ENCODE assay signal across 18 cellular contexts in the genomic region with DNA sequence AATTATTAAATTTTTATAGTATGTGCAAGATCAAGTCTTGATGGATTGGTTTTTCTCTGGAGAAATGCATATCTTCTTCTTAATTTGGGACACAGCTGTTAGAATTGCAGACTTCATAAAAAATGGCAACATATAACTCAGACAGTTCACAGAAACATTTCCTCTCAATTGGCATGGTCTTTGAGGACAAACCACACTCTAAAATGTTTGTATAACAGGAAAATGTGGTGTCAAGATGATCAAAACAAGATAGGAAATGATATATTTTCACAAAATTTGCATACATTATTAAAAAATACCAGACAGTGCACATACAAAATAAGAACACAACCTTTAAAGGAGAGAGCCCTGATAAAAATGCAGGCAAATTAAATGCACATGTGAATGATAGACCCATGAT.
DNase-seq lines count a peak whose midpoint lies in the region; ATAC-seq and TF ChIP-seq lines count a peak whose summit lies in the region.
"Had no signal": no experiment of that assay in that cellular context is flagged by ENCODE, and none has a peak within 500 bp of the region (broad histone marks: within the 10 kb centered on the region; RNA-seq: fewer than 3 reads in every experiment).

No MANE protein-coding gene starts in this region.

- H3K4me1 ChIP-seq in CD8-positive, alpha-beta memory T cell (ENCODE audit: insufficient read depth, low read length) = peaks cover 51% of the 10 kb centered on the region

- ATAC-seq in natural killer cell (peak in 1 of 3 donors; percentile 22), GM19467 (IDR thresholded peaks at IDR 0.05; ENCODE audit: unreplicated experiment) (no peak)

- intact Hi-C loops in natural killer cell (cut with micrococcal nuclease) = no loop called here

- POLR2A ChIA-PET in CD8-positive, alpha-beta memory T cell (lab: Charles Lee) = interaction anchor here (1.2 kb wide), 1 partner anchor 133 kb away, joined by 3 read pairs; a partner anchor contains a TSS

- H3K4me3 ChIP-seq in CD8-positive, alpha-beta memory T cell (ENCODE audit: low read length) = no peak overlapping the region
- H3K4me3 ChIP-seq: Peyer's patch had no signal

- H3K9me3 Mint-ChIP-seq in activated naive CD4-positive, alpha-beta T cell treated with anti-CD3 and anti-CD28 coated beads, Interleukin-2, amount 10 ng/mL, durations not matched to agents 7 days and 5 days = peaks cover 21% of the 10 kb centered on the region
- no peaks in the 10 kb centered on the region for H3K9me3 Mint-ChIP-seq in CD8-positive, alpha-beta memory T cell
- peaks cover 0 to 2% of the 10 kb centered on the region in 2 donors for H3K9me3 Mint-ChIP-seq in natural killer cell
- H3K9me3 Mint-ChIP-seq: H9 had no signal

- H3K9me3 ChIP-seq in CD8-positive, alpha-beta memory T cell (ENCODE audit: low read length) = no peaks in the 10 kb centered on the region
- H3K9me3 ChIP-seq: Peyer's patch had no signal

- in situ Hi-C loops in G401 (cut with HindIII; ENCODE audit: low sequenced_read_pairs) = no loop called here

- H3K27ac Mint-ChIP-seq in activated naive CD4-positive, alpha-beta T cell treated with anti-CD3 and anti-CD28 coated beads, Interleukin-2, amount 10 ng/mL, durations not matched to agents 7 days and 5 days = peak overlapping the region; percentile 85
- H3K27ac Mint-ChIP-seq in CD8-positive, alpha-beta memory T cell = peak overlapping the region; percentile 1 to 89 (median 24)
- no peak overlapping the region for H3K27ac Mint-ChIP-seq in natural killer cell
- H3K27ac Mint-ChIP-seq: H9 had no signal

- peaks cover 90% of the 10 kb centered on the region for H3K4me1 Mint-ChIP-seq in activated naive CD4-positive, alpha-beta T cell treated with anti-CD3 and anti-CD28 coated beads, Interleukin-2, amount 10 ng/mL, durations not matched to agents 7 days and 5 days
- H3K4me1 Mint-ChIP-seq in CD8-positive, alpha-beta memory T cell = peaks cover 74 to 88% (median 85%) of the 10 kb centered on the region in 3 donors
- H3K4me1 Mint-ChIP-seq in natural killer cell = peaks cover 35 to 36% of the 10 kb centered on the region in 2 donors
- H3K4me1 Mint-ChIP-seq: H9 had no signal

- H3K27ac ChIP-seq in CD8-positive, alpha-beta memory T cell (ENCODE audit: low read depth, low read length) = no peak overlapping the region
- H3K27ac ChIP-seq in VCaP = peak overlapping the region; percentile 51

- peak overlapping the region; percentile 12 for H3K4me3 Mint-ChIP-seq in activated naive CD4-positive, alpha-beta T cell treated with anti-CD3 and anti-CD28 coated beads, Interleukin-2, amount 10 ng/mL, durations not matched to agents 7 days and 5 days
- peak overlapping the region in 6 of 7 donors; percentile 18 to 71 (median 54) for H3K4me3 Mint-ChIP-seq in CD8-positive, alpha-beta memory T cell
- peak overlapping the region; percentile 47 for H3K4me3 Mint-ChIP-seq in natural killer cell
- H3K4me3 Mint-ChIP-seq: H9 had no signal

- H3K27me3 Mint-ChIP-seq in activated naive CD4-positive, alpha-beta T cell treated with anti-CD3 and anti-CD28 coated beads, Interleukin-2, amount 10 ng/mL, durations not matched to agents 7 days and 5 days = no peaks in the 10 kb centered on the region
- peaks cover 0 to 1% of the 10 kb centered on the region in 2 donors for H3K27me3 Mint-ChIP-seq in CD8-positive, alpha-beta memory T cell
- no peaks in the 10 kb centered on the region for H3K27me3 Mint-ChIP-seq in natural killer cell (ENCODE audit: low read depth in 2 of 2)

- CTCF ChIA-PET in activated naive CD4-positive, alpha-beta T cell treated with anti-CD3 and anti-CD28 coated beads, Interleukin-2, amount 10 ng/mL, durations not matched to agents 7 days and 5 days (lab: Charles Lee) = interaction anchor here (1.5 to 2.5 kb wide), 3 partner anchors 14 to 130 kb away, joined by 4 to 8 read pairs (median 5); no protein-coding TSS in a partner anchor
- CTCF ChIA-PET in CD8-positive, alpha-beta memory T cell (lab: Charles Lee) = interaction anchor here (1.4 kb wide), 1 partner anchor 14 kb away, joined by 3 read pairs; no protein-coding TSS in a partner anchor

- H3K27me3 ChIP-seq in CD8-positive, alpha-beta memory T cell (ENCODE audit: insufficient read depth, low read length, poor library complexity, severe bottlenecking) = no peaks in the 10 kb centered on the region
- H3K27me3 ChIP-seq: Peyer's patch had no signal

- DNase-seq in activated naive CD4-positive, alpha-beta T cell treated with anti-CD3 and anti-CD28 coated beads, Interleukin-2, amount 10 ng/mL, durations not matched to agents 7 days and 5 days = no peak
- DNase-seq in activated naive CD4-positive, alpha-beta T cell treated with Interleukin-2 at 50 U/mL for 16 hours = no peak
- peak in 2 of 5 donors; percentile 11 to 25 for DNase-seq in CD8-positive, alpha-beta memory T cell
- DNase-seq in natural killer cell (no peak), G401 (ENCODE audit: low spot score) (no peak), HuH-7 (ENCODE audit: low spot score) (no peak)
- DNase-seq: AML-193, DMS153, H9, Kasumi-1, NCI-H1417, NCI-H1930, NCI-H2171, NCI-H82, Peyer's patch, Right ventricle myocardium superior had no signal

- H3K36me3 Mint-ChIP-seq in activated naive CD4-positive, alpha-beta T cell treated with anti-CD3 and anti-CD28 coated beads, Interleukin-2, amount 10 ng/mL, durations not matched to agents 7 days and 5 days = peaks cover 29% of the 10 kb centered on the region
- H3K36me3 Mint-ChIP-seq in CD8-positive, alpha-beta memory T cell = peaks cover 0 to 10% (median 1%) of the 10 kb centered on the region in 3 donors
- H3K36me3 Mint-ChIP-seq in natural killer cell = no peaks in the 10 kb centered on the region

- no peaks in the 10 kb centered on the region for H3K36me3 ChIP-seq in CD8-positive, alpha-beta memory T cell (ENCODE audit: insufficient read depth, low read length)
- H3K36me3 ChIP-seq: Peyer's patch had no signal

- TF ChIP-seq CTCF in VCaP (conservative IDR thresholded peaks at IDR 0.05) = no peak
- TF ChIP-seq CTCF in natural killer cell (IDR thresholded peaks at IDR 0.05) = no peak

Comparison
In these comparisons a context has a peak if more than half of its experiments do, and no peak if none do; other contexts are left out.
1. H3K27ac Mint-ChIP-seq: peak in activated naive CD4-positive, alpha-beta T cell treated with anti-CD3 and anti-CD28 coated beads, Interleukin-2, amount 10 ng/mL, durations not matched to agents 7 days and 5 days (single experiment) and CD8-positive, alpha-beta memory T cell (8 of 8); none in natural killer cell (0 of 2).
2. Peak in every context shown above with its lines, with median percentiles within 50 percentile points of each other: H3K4me3 Mint-ChIP-seq.